Comparison of ENCODE assay signal across 9 cellular contexts in the genomic region with DNA sequence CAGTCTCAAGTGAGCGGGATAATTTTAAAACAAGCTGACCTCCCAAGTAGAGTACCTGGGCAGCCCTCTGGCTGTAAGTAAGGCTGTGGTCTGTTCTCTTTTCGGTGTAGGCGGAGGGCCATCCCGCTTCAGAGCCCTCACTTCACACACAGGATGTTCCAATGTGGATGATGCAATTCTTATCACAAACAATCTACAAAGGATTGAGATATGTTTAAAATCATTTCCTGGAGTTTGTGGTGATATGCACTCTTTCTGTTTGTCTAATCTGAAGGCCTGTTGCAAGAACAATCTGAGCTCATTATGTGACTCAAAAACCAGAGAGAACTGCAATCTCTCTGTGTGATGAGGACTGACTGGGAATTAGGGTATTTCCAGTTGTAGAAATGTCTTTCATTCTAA. TPM values are rescaled to one million over a fixed set of nuclear protein-coding genes. Genes with fewer than 3 reads are reported as not detected.
DNase-seq lines count a peak whose midpoint lies in the region; ATAC-seq and TF ChIP-seq lines count a peak whose summit lies in the region.
"Had no signal": no experiment of that assay in that cellular context is flagged by ENCODE, and none has a peak within 500 bp of the region (broad histone marks: within the 10 kb centered on the region; RNA-seq: fewer than 3 reads in every experiment).

No MANE protein-coding gene starts in this region.

- H3K27ac Mint-ChIP-seq in activated T-cell treated with anti-CD3 and anti-CD28 coated beads, Interleukin-2, amount 50 U/mL, for 24 hours = peak overlapping the region; percentile 85
- peak overlapping the region; percentile 81 for H3K27ac Mint-ChIP-seq in activated T-cell treated with anti-CD3 and anti-CD28 coated beads, Interleukin-2, amount 50 U/mL, for 72 hours

- H3K36me3 ChIP-seq in tibial nerve = no peaks in the 10 kb centered on the region

- H3K27ac ChIP-seq in tibial nerve (peak overlapping the region; percentile 7 to 78 (median 67)), caudate nucleus (ENCODE audit: low read depth, low read length) (no peak overlapping the region)

- no peak for TF ChIP-seq EP300 in tibial nerve (IDR thresholded peaks at IDR 0.05)

- peak; percentile 90 for ATAC-seq in activated T-cell treated with anti-CD3 and anti-CD28 coated beads, Interleukin-2, amount 50 U/mL, for 72 hours (replicated peaks in 1 of 2)

- no peaks in the 10 kb centered on the region for H3K9me3 Mint-ChIP-seq in activated T-cell treated with anti-CD3 and anti-CD28 coated beads, Interleukin-2, amount 50 U/mL, for 24 hours
- H3K9me3 Mint-ChIP-seq in activated T-cell treated with anti-CD3 and anti-CD28 coated beads, Interleukin-2, amount 50 U/mL, for 72 hours = no peaks in the 10 kb centered on the region

- no peak for TF ChIP-seq POLR2A in tibial nerve (IDR thresholded peaks at IDR 0.05)

- 30 to 32% methylated on average over 4 of the region's 4 CpGs for WGBS in tibial nerve, 2 donors

- H3K4me1 ChIP-seq in tibial nerve = peaks cover 0 to 31% (median 10%) of the 10 kb centered on the region in 4 donors

- no peak overlapping the region for H3K4me3 Mint-ChIP-seq in activated T-cell treated with anti-CD3 and anti-CD28 coated beads, Interleukin-2, amount 50 U/mL, for 24 hours
- peak overlapping the region; percentile 42 to 60 for H3K4me3 Mint-ChIP-seq in activated T-cell treated with anti-CD3 and anti-CD28 coated beads, Interleukin-2, amount 50 U/mL, for 72 hours

- H3K4me1 Mint-ChIP-seq in activated T-cell treated with anti-CD3 and anti-CD28 coated beads, Interleukin-2, amount 50 U/mL, for 24 hours (ENCODE audit: low read depth) = peaks cover 39% of the 10 kb centered on the region
- peaks cover 42% of the 10 kb centered on the region for H3K4me1 Mint-ChIP-seq in activated T-cell treated with anti-CD3 and anti-CD28 coated beads, Interleukin-2, amount 50 U/mL, for 72 hours (ENCODE audit: low read depth)

- TF ChIP-seq CTCF in tibial nerve (IDR thresholded peaks at IDR 0.05) = no peak

- no peaks in the 10 kb centered on the region for H3K27me3 ChIP-seq in tibial nerve

- H3K4me3 ChIP-seq in tibial nerve = no peak overlapping the region

- H3K27me3 Mint-ChIP-seq in activated T-cell treated with anti-CD3 and anti-CD28 coated beads, Interleukin-2, amount 50 U/mL, for 24 hours = no peaks in the 10 kb centered on the region
- no peaks in the 10 kb centered on the region for H3K27me3 Mint-ChIP-seq in activated T-cell treated with anti-CD3 and anti-CD28 coated beads, Interleukin-2, amount 50 U/mL, for 72 hours (ENCODE audit: low read depth)

- H3K36me3 Mint-ChIP-seq in activated T-cell treated with anti-CD3 and anti-CD28 coated beads, Interleukin-2, amount 50 U/mL, for 24 hours (ENCODE audit: low read depth) = no peaks in the 10 kb centered on the region
- H3K36me3 Mint-ChIP-seq in activated T-cell treated with anti-CD3 and anti-CD28 coated beads, Interleukin-2, amount 50 U/mL, for 72 hours (ENCODE audit: insufficient read depth in 2 of 2) = peaks cover 0 to 2% of the 10 kb centered on the region in 2 donors

- DNase-seq in activated T-cell treated with anti-CD3 and anti-CD28 coated beads, Interleukin-2, amount 50 U/mL, for 24 hours = no peak
- no peak for DNase-seq in activated T-cell treated with anti-CD3 and anti-CD28 coated beads, Interleukin-2, amount 50 U/mL, for 1 hour
- peak; percentile 50 to 54 for DNase-seq in activated T-cell treated with anti-CD3 and anti-CD28 coated beads, Interleukin-2, amount 50 U/mL, for 72 hours
- DNase-seq in glomerular visceral epithelial cell (ENCODE audit: extremely low spot score) = peak; percentile 44
- no peak for DNase-seq in tibial nerve (ENCODE audit: low spot score in 2 of 2)
- DNase-seq in caudate nucleus (lab: John Stamatoyannopoulos, UW) = no peak
- DNase-seq in COLO668 (lab: John Stamatoyannopoulos, UW; ENCODE audit: unreplicated experiment) = no peak
- DNase-seq in NOMO-1 treated with dmso at 0.1 percent for 144 hours (lab: John Stamatoyannopoulos, UW; ENCODE audit: unreplicated experiment) = no peak
- DNase-seq: NCI-H524 had no signal

- H3K9me3 ChIP-seq in tibial nerve = no peaks in the 10 kb centered on the region

RNA-seq across cellular contexts. Expression of a gene that starts 42.5 kb away (rescaled TPM):
- 1 to 10 TPM in 1 of 2 donors, under 1 TPM in 1; 0.79 to 1.7 TPM for total RNA-seq in activated T-cell treated with anti-CD3 and anti-CD28 coated beads, Interleukin-2, amount 50 U/mL, for 72 hours
- total RNA-seq in tibial nerve = 1 to 10 TPM; 3.7 to 6.1 (median 5.4) TPM

Comparison
In these comparisons a context has a peak if more than half of its experiments do, and no peak if none do; other contexts are left out.
1. DNase-seq: peak in activated T-cell treated with anti-CD3 and anti-CD28 coated beads, Interleukin-2, amount 50 U/mL, for 72 hours (2 of 2) and glomerular visceral epithelial cell (single experiment); none in activated T-cell treated with anti-CD3 and anti-CD28 coated beads, Interleukin-2, amount 50 U/mL, for 24 hours (single experiment), activated T-cell treated with anti-CD3 and anti-CD28 coated beads, Interleukin-2, amount 50 U/mL, for 1 hour (single experiment), tibial nerve (0 of 2), caudate nucleus (0 of 61), COLO668 (single experiment) and NOMO-1 treated with dmso at 0.1 percent for 144 hours (single experiment).